ENCODE assay signal across 14 cellular contexts in the genomic region with DNA sequence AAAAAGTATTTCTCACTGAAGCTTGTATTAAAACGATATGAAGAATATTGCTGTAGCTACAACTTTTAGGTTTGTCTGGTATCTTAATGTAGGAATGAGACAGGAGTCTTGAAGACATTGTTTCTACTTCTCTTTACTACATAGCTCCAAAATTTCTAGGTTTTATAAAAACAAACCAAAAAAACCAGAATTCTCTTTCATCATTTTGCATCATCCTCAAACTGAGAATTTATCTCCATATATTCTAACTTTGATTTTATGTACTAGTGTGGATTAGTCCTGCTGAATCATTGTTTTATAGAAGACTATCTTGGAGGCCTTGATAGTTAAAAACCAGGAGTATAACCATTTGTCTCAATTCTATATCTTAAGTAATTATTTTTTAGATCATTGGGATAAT.
DNase-seq lines count a peak whose midpoint lies in the region; ATAC-seq, FAIRE-seq and TF ChIP-seq lines count a peak whose summit lies in the region.
"Had no signal": no experiment of that assay in that cellular context is flagged by ENCODE, and none has a peak within 500 bp of the region (broad histone marks: within the 10 kb centered on the region; RNA-seq: fewer than 3 reads in every experiment).

No MANE protein-coding gene starts in this region.

- H3K27me3 Mint-ChIP-seq in neural crest cell (ENCODE audit: low read depth): no peaks in the 10 kb centered on the region
- H3K27me3 Mint-ChIP-seq in stimulated activated memory B cell treated with anti-CD40 and anti-IgM and Interleukin-4, amounts not matched to agents 10 μg/mL and 1 μg/mL and 100 μg/mL, for 72 hours: no peaks in the 10 kb centered on the region
- H3K27me3 Mint-ChIP-seq: CD4-positive, CD25-positive, alpha-beta regulatory T cell had no signal

- TF ChIP-seq CTCF in 22Rv1 (IDR thresholded peaks at IDR 0.05) (no peak), neural crest cell (conservative IDR thresholded peaks at IDR 0.05) (no peak)

- H3K36me3 ChIP-seq in adipocyte (ENCODE audit: control insufficient read depth, insufficient read depth, low read length, severe bottlenecking) (peaks cover 2% of the 10 kb centered on the region), SJCRH30 (no peaks in the 10 kb centered on the region)

- FAIRE-seq in RCC 7860 (lab: Jason Lieb, UNC): no peak

- DNase-seq in adipocyte (ENCODE audit: low read depth) (peak; percentile 17), fibroblast of peridontal ligament (ENCODE audit: extremely low read depth) (peak; percentile 45), neural crest cell (ENCODE audit: low read depth, low spot score) (no peak), RCC 7860 (ENCODE audit: low spot score) (no peak), SJCRH30 (no peak), NCI-H774 (lab: John Stamatoyannopoulos, UW) (no peak)
- DNase-seq: 8988T; Calu3; CD4-positive, CD25-positive, alpha-beta regulatory T cell; DMS 273 treated with DMSO at 0.1 percent for 48 hours had no signal

- no peak overlapping the region for H3K9ac ChIP-seq in adipocyte (ENCODE audit: low read length)
- H3K9ac ChIP-seq: BLaER1 treated with 17β-estradiol and CSF1 and Interleukin-3, amounts not matched to agents 10 nM and 100 nM; GM23248 had no signal

- no peaks in the 10 kb centered on the region for H3K4me1 Mint-ChIP-seq in neural crest cell
- H3K4me1 Mint-ChIP-seq in stimulated activated memory B cell treated with anti-CD40 and anti-IgM and Interleukin-4, amounts not matched to agents 10 μg/mL and 1 μg/mL and 100 μg/mL, for 72 hours: no peaks in the 10 kb centered on the region

- ATAC-seq in stimulated activated memory B cell treated with anti-CD40 and anti-IgM and Interleukin-4, amounts not matched to agents 10 μg/mL and 1 μg/mL and 100 μg/mL, for 72 hours: no peak

- H3K4me3 ChIP-seq in adipocyte (ENCODE audit: low read length) (no peak overlapping the region), SJCRH30 (no peak overlapping the region)
- H3K4me3 ChIP-seq: BLaER1 treated with 17β-estradiol and CSF1 and Interleukin-3, amounts not matched to agents 10 nM and 100 nM; GM23248 had no signal

- H3K27me3 ChIP-seq in adipocyte (replicated peaks; ENCODE audit: control insufficient read depth, insufficient read depth, low read length) (no peaks in the 10 kb centered on the region), SJCRH30 (no peaks in the 10 kb centered on the region)
- H3K27me3 ChIP-seq: BLaER1 treated with 17β-estradiol and CSF1 and Interleukin-3, amounts not matched to agents 10 nM and 100 nM had no signal

- no peaks in the 10 kb centered on the region for H3K9me3 Mint-ChIP-seq in neural crest cell
- H3K9me3 Mint-ChIP-seq in stimulated activated memory B cell treated with anti-CD40 and anti-IgM and Interleukin-4, amounts not matched to agents 10 μg/mL and 1 μg/mL and 100 μg/mL, for 72 hours: no peaks in the 10 kb centered on the region
- H3K9me3 Mint-ChIP-seq: CD4-positive, CD25-positive, alpha-beta regulatory T cell had no signal

- H3K9me3 ChIP-seq in adipocyte (ENCODE audit: control insufficient read depth, low read length) (no peaks in the 10 kb centered on the region), SJCRH30 (replicated peaks) (no peaks in the 10 kb centered on the region)
- H3K9me3 ChIP-seq: BLaER1 treated with 17β-estradiol and CSF1 and Interleukin-3, amounts not matched to agents 10 nM and 100 nM had no signal

- no peak overlapping the region for H3K4me3 Mint-ChIP-seq in neural crest cell
- H3K4me3 Mint-ChIP-seq in stimulated activated memory B cell treated with anti-CD40 and anti-IgM and Interleukin-4, amounts not matched to agents 10 μg/mL and 1 μg/mL and 100 μg/mL, for 72 hours: no peak overlapping the region
- H3K4me3 Mint-ChIP-seq: CD4-positive, CD25-positive, alpha-beta regulatory T cell had no signal

- H3K4me1 ChIP-seq in adipocyte (ENCODE audit: control insufficient read depth, insufficient read depth, low read length) (no peaks in the 10 kb centered on the region), SJCRH30 (0 out of 2 replicates have a peak, but pooled peaks cover 2% of the 10 kb centered on the region)

- H3K36me3 Mint-ChIP-seq in neural crest cell (ENCODE audit: low read depth): peaks cover 19% of the 10 kb centered on the region
- H3K36me3 Mint-ChIP-seq in stimulated activated memory B cell treated with anti-CD40 and anti-IgM and Interleukin-4, amounts not matched to agents 10 μg/mL and 1 μg/mL and 100 μg/mL, for 72 hours: peaks cover 38% of the 10 kb centered on the region

- H3K27ac Mint-ChIP-seq in neural crest cell (ENCODE audit: unreplicated experiment): peak overlapping the region; percentile 32
- H3K27ac Mint-ChIP-seq in stimulated activated memory B cell treated with anti-CD40 and anti-IgM and Interleukin-4, amounts not matched to agents 10 μg/mL and 1 μg/mL and 100 μg/mL, for 72 hours: no peak overlapping the region
- H3K27ac Mint-ChIP-seq: CD4-positive, CD25-positive, alpha-beta regulatory T cell had no signal

- H3K27ac ChIP-seq in 22Rv1: peak overlapping the region; percentile 95
- H3K27ac ChIP-seq in SJCRH30: no peak overlapping the region
- H3K27ac ChIP-seq: BLaER1 treated with 17β-estradiol and CSF1 and Interleukin-3, amounts not matched to agents 10 nM and 100 nM; GM23248 had no signal

Comparison
In these comparisons a context has a peak if more than half of its experiments do, and no peak if none do; other contexts are left out.
1. DNase-seq: peak in adipocyte (single experiment) and fibroblast of peridontal ligament (single experiment); none in neural crest cell (single experiment), RCC 7860 (single experiment), SJCRH30 (0 of 2) and NCI-H774 (single experiment).